ENCODE assay signal across 16 cellular contexts in genomic region chr2:173959909-173960308, GRCh38. TPM values are rescaled to one million over a fixed set of nuclear protein-coding genes. Genes with fewer than 3 reads are reported as not detected.
DNase-seq lines count a peak whose midpoint lies in the region; ATAC-seq and TF ChIP-seq lines count a peak whose summit lies in the region.
"Had no signal": no experiment of that assay in that cellular context is flagged by ENCODE, and none has a peak within 500 bp of the region (broad histone marks: within the 10 kb centered on the region; RNA-seq: fewer than 3 reads in every experiment).

No MANE protein-coding gene starts in this region.

- no peak overlapping the region for H2BK5ac ChIP-seq in H9 (ENCODE audit: insufficient read length, low read length)

- H3K4me1 ChIP-seq in CD4-positive, CD25-positive, alpha-beta regulatory T cell (ENCODE audit: control insufficient read depth, insufficient read depth, low read length, poor library complexity, severe bottlenecking): peaks cover 61% of the 10 kb centered on the region
- no peaks in the 10 kb centered on the region for H3K4me1 ChIP-seq in H9 (ENCODE audit: insufficient read depth, low read length)
- peaks cover 56 to 61% of the 10 kb centered on the region in 2 donors for H3K4me1 ChIP-seq in naive thymus-derived CD4-positive, alpha-beta T cell (ENCODE audit: control insufficient read depth in 2 of 2, insufficient read depth in 2 of 2, low read length in 2 of 2)
- peaks cover 49 to 66% (median 64%) of the 10 kb centered on the region in 4 donors for H3K4me1 ChIP-seq in upper lobe of left lung

- no peak overlapping the region for H2BK20ac ChIP-seq in H9 (ENCODE audit: low read depth, low read length, poor library complexity, severe bottlenecking)

- ATAC-seq in CD4-positive, CD25-positive, alpha-beta regulatory T cell (ENCODE audit: low read depth in 2 of 2): no peak
- no peak for ATAC-seq in activated T-helper 17 cell treated with anti-CD3 and anti-CD28 coated beads, Interleukin-2, amount 50 U/mL, for 72 hours (replicated peaks)
- ATAC-seq in naive thymus-derived CD4-positive, alpha-beta T cell: no peak
- ATAC-seq in upper lobe of left lung (ENCODE audit: low FRiP score in 2 of 2): no peak
- no peak for ATAC-seq in HG02884 (IDR thresholded peaks at IDR 0.05; ENCODE audit: unreplicated experiment)

- no peak overlapping the region for H3T11ph ChIP-seq in H9 (ENCODE audit: low read length)

- TF ChIP-seq CTCF in H9 (conservative IDR thresholded peaks at IDR 0.05) (no peak), upper lobe of left lung (IDR thresholded peaks at IDR 0.05) (no peak)

- intact Hi-C loops in naive thymus-derived CD4-positive, alpha-beta T cell (cut with micrococcal nuclease): loop anchor here (5.0 to 10.0 kb wide), 5 partner anchors 635 to 1855 kb away; partner anchors contain the start of genes DLX2 (in 1 of the 2) and WIPF1 (in 1 of the 2)

- peaks cover 55 to 76% (median 69%) of the 10 kb centered on the region in 4 donors for H3K4me1 Mint-ChIP-seq in CD4-positive, CD25-positive, alpha-beta regulatory T cell
- H3K4me1 Mint-ChIP-seq in H9: peaks cover 29 to 43% of the 10 kb centered on the region in 2 experiments
- H3K4me1 Mint-ChIP-seq in activated T-helper 17 cell treated with anti-CD3 and anti-CD28 coated beads, Interleukin-2, amount 50 U/mL, for 72 hours: peaks cover 53% of the 10 kb centered on the region
- peaks cover 57 to 83% (median 75%) of the 10 kb centered on the region in 7 donors for H3K4me1 Mint-ChIP-seq in naive thymus-derived CD4-positive, alpha-beta T cell

- no peaks in the 10 kb centered on the region for H3K9me3 ChIP-seq in CD4-positive, CD25-positive, alpha-beta regulatory T cell (ENCODE audit: control insufficient read depth in 2 of 2, low read length in 2 of 2)
- H3K9me3 ChIP-seq in H9 (ENCODE audit: control insufficient read depth, low read depth, low read length): no peaks in the 10 kb centered on the region
- no peaks in the 10 kb centered on the region for H3K9me3 ChIP-seq in naive thymus-derived CD4-positive, alpha-beta T cell (ENCODE audit: control insufficient read depth in 2 of 3, low read length in 3 of 3)
- H3K9me3 ChIP-seq in upper lobe of left lung: no peaks in the 10 kb centered on the region
- H3K9me3 ChIP-seq: HAP-1, Peyer's patch, right atrium auricular region had no signal

- no peak overlapping the region for H3K9ac ChIP-seq in H9 (ENCODE audit: extremely low read depth, insufficient read length, low read length)
- H3K9ac ChIP-seq: BLaER1 had no signal

- H4K20me1 ChIP-seq in H9 (ENCODE audit: control insufficient read depth, insufficient read depth, insufficient read length): no peaks in the 10 kb centered on the region

- no peak overlapping the region for H3K23ac ChIP-seq in H9 (ENCODE audit: insufficient read length, low read depth, low read length)

- H3K23me2 ChIP-seq in H9 (ENCODE audit: insufficient read length, low read depth, low read length, poor library complexity, severe bottlenecking): no peaks in the 10 kb centered on the region

- H3K27me3 ChIP-seq in CD4-positive, CD25-positive, alpha-beta regulatory T cell (ENCODE audit: control insufficient read depth, insufficient read depth, low read length): no peaks in the 10 kb centered on the region
- H3K27me3 ChIP-seq in H9 (ENCODE audit: insufficient read depth, low read length) (no peaks in the 10 kb centered on the region), upper lobe of left lung (no peaks in the 10 kb centered on the region)
- no peaks in the 10 kb centered on the region for H3K27me3 ChIP-seq in naive thymus-derived CD4-positive, alpha-beta T cell (ENCODE audit: control insufficient read depth in 2 of 2, insufficient read depth in 2 of 2, low read length in 2 of 2)
- H3K27me3 ChIP-seq: BLaER1, brain microvascular endothelial cell, Peyer's patch, right atrium auricular region had no signal

- peak overlapping the region; percentile 76 to 94 (median 88) for H3K4me3 Mint-ChIP-seq in CD4-positive, CD25-positive, alpha-beta regulatory T cell
- no peak overlapping the region; a peak in 2 of 5 replicates for H3K4me3 Mint-ChIP-seq in H9
- H3K4me3 Mint-ChIP-seq in activated T-helper 17 cell treated with anti-CD3 and anti-CD28 coated beads, Interleukin-2, amount 50 U/mL, for 72 hours: peak overlapping the region; percentile 90
- H3K4me3 Mint-ChIP-seq in naive thymus-derived CD4-positive, alpha-beta T cell: peak overlapping the region; percentile 68 to 99 (median 76)

- no peak overlapping the region for H3K14ac ChIP-seq in H9 (ENCODE audit: insufficient read depth, low read length)

- H3K18ac ChIP-seq in H9 (ENCODE audit: insufficient read length, low read depth, low read length): no peak overlapping the region

- no peak overlapping the region for H2BK120ac ChIP-seq in H9 (ENCODE audit: low read depth, low read length, poor library complexity, severe bottlenecking)

- H3K9me3 Mint-ChIP-seq in CD4-positive, CD25-positive, alpha-beta regulatory T cell: peaks cover 0 to 3% (median 0%) of the 10 kb centered on the region in 7 donors
- peaks cover 0 to 5% of the 10 kb centered on the region in 2 experiments; a peak in 1 of 5 replicates for H3K9me3 Mint-ChIP-seq in H9
- no peaks in the 10 kb centered on the region for H3K9me3 Mint-ChIP-seq in activated T-helper 17 cell treated with anti-CD3 and anti-CD28 coated beads, Interleukin-2, amount 50 U/mL, for 72 hours
- peaks cover 0 to 5% (median 0%) of the 10 kb centered on the region in 11 donors for H3K9me3 Mint-ChIP-seq in naive thymus-derived CD4-positive, alpha-beta T cell

- no peak overlapping the region for H4K91ac ChIP-seq in H9 (ENCODE audit: insufficient read length, low read depth, low read length)

- POLR2A ChIA-PET in naive thymus-derived CD4-positive, alpha-beta T cell (lab: Charles Lee): no interaction called here

- no peak for DNase-seq in CD4-positive, CD25-positive, alpha-beta regulatory T cell
- DNase-seq in H9 (no peak), DMS 273 (lab: John Stamatoyannopoulos, UW; ENCODE audit: unreplicated experiment) (no peak), upper lobe of left lung (no peak), medulla oblongata (ENCODE audit: extremely low spot score) (no peak)
- no peak for DNase-seq in naive thymus-derived CD4-positive, alpha-beta T cell
- DNase-seq: brain microvascular endothelial cell; NCI-H226; Peyer's patch; stimulated activated CD4-positive, alpha-beta T cell treated with anti-CD3 and anti-CD28 coated beads, Interleukin-4, amount 100 ng/mL, for 1 hour; stimulated activated naive CD4-positive, alpha-beta T cell had no signal

- H3K27ac ChIP-seq in CD4-positive, CD25-positive, alpha-beta regulatory T cell (ENCODE audit: insufficient read depth, low read length, poor library complexity, severe bottlenecking): no peak overlapping the region
- no peak overlapping the region for H3K27ac ChIP-seq in H9 (ENCODE audit: insufficient read length, low read depth, low read length)
- H3K27ac ChIP-seq in naive thymus-derived CD4-positive, alpha-beta T cell (ENCODE audit: low read depth, low read length): no peak overlapping the region
- H3K27ac ChIP-seq in upper lobe of left lung: peak overlapping the region in 1 of 4 donors; percentile 19
- H3K27ac ChIP-seq: BLaER1, brain microvascular endothelial cell, right atrium auricular region had no signal

- no peak overlapping the region for H3K4me2 ChIP-seq in H9 (ENCODE audit: insufficient read depth, insufficient read length, low read length)

- H3K79me2 ChIP-seq in H9 (ENCODE audit: insufficient read depth, low read length): peaks cover 39% of the 10 kb centered on the region

- no peak overlapping the region for H2BK12ac ChIP-seq in H9 (ENCODE audit: insufficient read length, low read depth, low read length)

- TF ChIP-seq EP300 in upper lobe of left lung (IDR thresholded peaks at IDR 0.05): no peak

- no peak for TF ChIP-seq POLR2A in upper lobe of left lung (IDR thresholded peaks at IDR 0.05)

- H2AFZ ChIP-seq in H9 (ENCODE audit: low read length): no peak overlapping the region

- peaks cover 7% of the 10 kb centered on the region for H3K27me3 Mint-ChIP-seq in CD4-positive, CD25-positive, alpha-beta regulatory T cell
- H3K27me3 Mint-ChIP-seq in H9 (ENCODE audit: low read depth): no peaks in the 10 kb centered on the region
- H3K27me3 Mint-ChIP-seq in activated T-helper 17 cell treated with anti-CD3 and anti-CD28 coated beads, Interleukin-2, amount 50 U/mL, for 72 hours: no peaks in the 10 kb centered on the region
- H3K27me3 Mint-ChIP-seq in naive thymus-derived CD4-positive, alpha-beta T cell: no peaks in the 10 kb centered on the region

- H3K36me3 Mint-ChIP-seq in CD4-positive, CD25-positive, alpha-beta regulatory T cell: peaks cover 33% of the 10 kb centered on the region
- peaks cover 35 to 45% (median 37%) of the 10 kb centered on the region in 3 experiments for H3K36me3 Mint-ChIP-seq in H9 (ENCODE audit: insufficient read depth in 1 of 3, low read depth in 3 of 3)
- H3K36me3 Mint-ChIP-seq in activated T-helper 17 cell treated with anti-CD3 and anti-CD28 coated beads, Interleukin-2, amount 50 U/mL, for 72 hours (ENCODE audit: low read depth): peaks cover 84% of the 10 kb centered on the region
- H3K36me3 Mint-ChIP-seq in naive thymus-derived CD4-positive, alpha-beta T cell: peaks cover 11 to 39% (median 27%) of the 10 kb centered on the region in 5 donors

- peak overlapping the region; percentile 41 to 95 (median 82) for H3K27ac Mint-ChIP-seq in CD4-positive, CD25-positive, alpha-beta regulatory T cell
- peak overlapping the region in 2 of 3 experiments; percentile 49 to 72; a peak in 2 of 7 replicates for H3K27ac Mint-ChIP-seq in H9
- peak overlapping the region; percentile 77 for H3K27ac Mint-ChIP-seq in activated T-helper 17 cell treated with anti-CD3 and anti-CD28 coated beads, Interleukin-2, amount 50 U/mL, for 72 hours
- peak overlapping the region in 7 of 9 donors; percentile 22 to 81 (median 65) for H3K27ac Mint-ChIP-seq in naive thymus-derived CD4-positive, alpha-beta T cell

- H3K36me3 ChIP-seq in CD4-positive, CD25-positive, alpha-beta regulatory T cell (ENCODE audit: control insufficient read depth, insufficient read depth, low read length): peaks cover 11% of the 10 kb centered on the region
- peaks cover 5 to 13% (median 10%) of the 10 kb centered on the region in 3 experiments for H3K36me3 ChIP-seq in naive thymus-derived CD4-positive, alpha-beta T cell (ENCODE audit: control insufficient read depth in 2 of 3, insufficient read depth in 3 of 3, low read length in 3 of 3)
- H3K36me3 ChIP-seq in upper lobe of left lung: peaks cover 0 to 12% (median 8%) of the 10 kb centered on the region in 4 donors

- no peak overlapping the region for H2BK15ac ChIP-seq in H9 (ENCODE audit: low read depth, low read length)

- no peak overlapping the region for H2AK5ac ChIP-seq in H9 (ENCODE audit: insufficient read length, low read length)

- no CpG with 5 or more reads among the region's 7 CpGs for WGBS in H9 (ENCODE audit: extremely low coverage, insufficient read length, low lambda C conversion rate)
- WGBS in upper lobe of left lung, 2 donors: 71 to 87% methylated on average over 7 of the region's 7 CpGs

- H3K56ac ChIP-seq in H9 (ENCODE audit: insufficient read length, low read depth, low read length): no peak overlapping the region

- peak overlapping the region; percentile 71 for H3K4me3 ChIP-seq in CD4-positive, CD25-positive, alpha-beta regulatory T cell (ENCODE audit: low read depth, low read length)
- peak overlapping the region; percentile 19 for H3K4me3 ChIP-seq in naive thymus-derived CD4-positive, alpha-beta T cell (ENCODE audit: low read length)
- no peak overlapping the region for H3K4me3 ChIP-seq in upper lobe of left lung
- H3K4me3 ChIP-seq: BLaER1, HAP-1, right atrium auricular region had no signal

- CTCF ChIA-PET in naive thymus-derived CD4-positive, alpha-beta T cell (lab: Charles Lee): no interaction called here

- H4K5ac ChIP-seq in H9 (ENCODE audit: insufficient read length, low read depth, low read length): no peak overlapping the region

- no peak overlapping the region for H4K8ac ChIP-seq in H9 (replicated peaks; ENCODE audit: insufficient read length, low read depth, low read length)

- no peaks in the 10 kb centered on the region for H3K79me1 ChIP-seq in H9 (ENCODE audit: insufficient read depth, low read depth, low read length, poor library complexity, severe bottlenecking)

- H3K4ac ChIP-seq in H9 (ENCODE audit: low read depth, low read length): no peak overlapping the region

RNA-seq across cellular contexts. Expression of gene SP3, which starts 5.3 kb away (rescaled TPM):
- 153 TPM for total RNA-seq in CD4-positive, CD25-positive, alpha-beta regulatory T cell
- 10 to 100 TPM; 65.9 to 85.9 (median 76.4) TPM for polyA plus RNA-seq in CD4-positive, CD25-positive, alpha-beta regulatory T cell
- total RNA-seq in H9 (2021) (86.3 and 87.6 TPM in 2 replicates), upper lobe of left lung (100 to 1,000 TPM in 2 of 6 donors, 10 to 100 TPM in 4; 37.0 to 139 (median 77.0) TPM)
- total RNA-seq in activated T-helper 17 cell treated with anti-CD3 and anti-CD28 coated beads, Interleukin-2, amount 50 U/mL, for 72 hours: 100 to 1,000 TPM in 1 of 2 donors, 10 to 100 TPM in 1; 84.4 to 103 TPM
- total RNA-seq in naive thymus-derived CD4-positive, alpha-beta T cell: 100 to 1,000 TPM; 108 to 158 (median 131) TPM
- polyA plus RNA-seq in naive thymus-derived CD4-positive, alpha-beta T cell: 100 to 1,000 TPM in 1 of 2 donors, 10 to 100 TPM in 1; 82.6 to 108 TPM

Comparison
In these comparisons a context has a peak if more than half of its experiments do, and no peak if none do; other contexts are left out.
1. H3K4me3 ChIP-seq: peak in CD4-positive, CD25-positive, alpha-beta regulatory T cell (single experiment) and naive thymus-derived CD4-positive, alpha-beta T cell (single experiment); none in upper lobe of left lung (0 of 4).
2. H3K4me3 Mint-ChIP-seq: peak in CD4-positive, CD25-positive, alpha-beta regulatory T cell (4 of 4), activated T-helper 17 cell treated with anti-CD3 and anti-CD28 coated beads, Interleukin-2, amount 50 U/mL, for 72 hours (single experiment) and naive thymus-derived CD4-positive, alpha-beta T cell (10 of 10); none in H9 (0 of 2).
3. Peak in every context shown above with its lines, with median percentiles within 50 percentile points of each other: H3K27ac Mint-ChIP-seq.